9 cellular contexts compared by ENCODE assay signal in genomic region chr12:93381183-93381975, GRCh38.
DNase-seq lines count a peak whose midpoint lies in the region; ATAC-seq and TF ChIP-seq lines count a peak whose summit lies in the region.
"Had no signal": no experiment of that assay in that cellular context is flagged by ENCODE, and none has a peak within 500 bp of the region (broad histone marks: within the 10 kb centered on the region; RNA-seq: fewer than 3 reads in every experiment).

No MANE protein-coding gene starts in this region.

- no peaks in the 10 kb centered on the region for H3K27me3 ChIP-seq in HUES6 (ENCODE audit: control insufficient read depth, insufficient read depth, low read length)
- H3K27me3 ChIP-seq in muscle layer of colon (ENCODE audit: control insufficient read depth in 1 of 2, insufficient read depth in 2 of 2, low read length in 2 of 2) = no peaks in the 10 kb centered on the region

- H3K9me3 ChIP-seq in HUES6 (ENCODE audit: control insufficient read depth, insufficient read depth, low read depth, low read length) = no peaks in the 10 kb centered on the region
- H3K9me3 ChIP-seq in muscle layer of colon (ENCODE audit: low read length) = no peaks in the 10 kb centered on the region

- TF ChIP-seq CTCF in AG04449 (IDR thresholded peaks at IDR 0.05; ENCODE audit: insufficient read depth, low read length, missing control alignments) = no peak
- TF ChIP-seq CTCF in cardiac fibroblast (IDR thresholded peaks at IDR 0.05; ENCODE audit: low read depth, low read length) = no peak

- H3K27ac ChIP-seq in HUES6 (ENCODE audit: low read depth, low read length) (no peak overlapping the region), muscle layer of colon (ENCODE audit: low read depth, low read length) (peak overlapping the region; percentile 84)

- H3K36me3 ChIP-seq in HUES6 (ENCODE audit: control insufficient read depth, insufficient read depth, low read length) (peaks cover 4% of the 10 kb centered on the region), muscle layer of colon (ENCODE audit: insufficient read depth, low read length) (no peaks in the 10 kb centered on the region)

- POLR2A ChIA-PET in AG04449 (lab: Yijun Ruan, JAX) = no interaction called here

- H3K9ac ChIP-seq in HUES6 (ENCODE audit: low read length) (no peak overlapping the region), muscle layer of colon (ENCODE audit: low read length) (no peak overlapping the region)

- ATAC-seq in GM18870 (IDR thresholded peaks at IDR 0.05; ENCODE audit: unreplicated experiment) = no peak
- no peak for ATAC-seq in GM21619 (IDR thresholded peaks at IDR 0.05; ENCODE audit: unreplicated experiment)
- ATAC-seq: left colon had no signal

- peak overlapping the region; percentile 79 for H3K4me3 ChIP-seq in AG04449 (ENCODE audit: low read depth, low read length)
- H3K4me3 ChIP-seq in HUES6 (ENCODE audit: low read depth, low read length) = peak overlapping the region; percentile 99
- H3K4me3 ChIP-seq in cardiac fibroblast (replicated peaks in 1 of 2; ENCODE audit: low read depth in 2 of 2, low read length in 2 of 2) = peak overlapping the region; percentile 83
- peak overlapping the region in 1 of 2 donors; percentile 91 for H3K4me3 ChIP-seq in muscle layer of colon (ENCODE audit: low read depth in 1 of 2, low read length in 2 of 2)

- DNase-seq in AG04449 (ENCODE audit: low read depth, low spot score) (no peak), cardiac fibroblast (ENCODE audit: low read depth in 2 of 2) (no peak), NCI-H2196 treated with DMSO at 0.1 percent for 48 hours (lab: John Stamatoyannopoulos, UW; ENCODE audit: unreplicated experiment) (no peak)
- DNase-seq in activated CD4-positive, alpha-beta T cell treated with anti-CD3 and anti-CD28 coated beads for 48 hours = no peak

- CTCF ChIA-PET in AG04449 (lab: Yijun Ruan, JAX) = interaction anchor here (0.6 to 4.1 kb wide), 25 partner anchors 9 to 596 kb away, joined by 3 to 32 read pairs (median 4); no protein-coding TSS in a partner anchor

- peaks cover 22% of the 10 kb centered on the region for H3K4me1 ChIP-seq in HUES6 (ENCODE audit: control insufficient read depth, insufficient read depth, low read length)
- peaks cover 47% of the 10 kb centered on the region for H3K4me1 ChIP-seq in muscle layer of colon (ENCODE audit: insufficient read depth, low read length)
